In genomic region chr5:132865668-132866341, GRCh38 we compare ENCODE assay signal across 8 cellular contexts. TPM values are rescaled to one million over a fixed set of nuclear protein-coding genes. Genes with fewer than 3 reads are reported as not detected.
DNase-seq lines count a peak whose midpoint lies in the region; ATAC-seq and TF ChIP-seq lines count a peak whose summit lies in the region.

No MANE protein-coding gene starts in this region.

- peak overlapping the region; percentile 58; the same call in 1 of the 2 replicates for H2AFZ ChIP-seq in Karpas-422 (ENCODE audit: low read length)

- no peaks in the 10 kb centered on the region for H3K9me3 ChIP-seq in Karpas-422 (ENCODE audit: low read length)
- no peaks in the 10 kb centered on the region for H3K9me3 ChIP-seq in naive thymus-derived CD4-positive, alpha-beta T cell (ENCODE audit: control insufficient read depth in 2 of 3, low read length in 3 of 3)

- H3K4me3 ChIP-seq in AG04449 (ENCODE audit: low read depth, low read length), result peak overlapping the region; percentile 92
- H3K4me3 ChIP-seq in Karpas-422 (ENCODE audit: low read length), result peak overlapping the region; percentile 87
- peak overlapping the region; percentile 69 to 100 (median 93) for H3K4me3 ChIP-seq in dorsolateral prefrontal cortex
- H3K4me3 ChIP-seq in naive thymus-derived CD4-positive, alpha-beta T cell (ENCODE audit: low read length), result peak overlapping the region; percentile 98

- DNase-seq in AG04449 (ENCODE audit: low read depth, low spot score) (no peak), Karpas-422 (no peak), dorsolateral prefrontal cortex (no peak), NCI-H345 (lab: John Stamatoyannopoulos, UW) (no peak), cerebellar cortex (ENCODE audit: low spot score) (no peak)
- peak in 1 of 9 donors; percentile 4 for DNase-seq in naive thymus-derived CD4-positive, alpha-beta T cell
- no peak for DNase-seq in activated CD8-positive, alpha-beta memory T cell treated with anti-CD3 and anti-CD28 coated beads for 24 hours

- peak overlapping the region; percentile 97 to 100 (median 100) for H3K27ac Mint-ChIP-seq in naive thymus-derived CD4-positive, alpha-beta T cell

- CTCF ChIA-PET in AG04449 (lab: Yijun Ruan, JAX), result interaction anchor here (0.8 to 6.3 kb wide), 15 partner anchors 11 to 479 kb away, joined by 3 to 60 read pairs (median 4); partner anchors contain the start of genes KIF3A and SHROOM1
- CTCF ChIA-PET in naive thymus-derived CD4-positive, alpha-beta T cell (lab: Charles Lee), result interaction anchor here (0.6 kb wide), 1 partner anchor 34 kb away, joined by 3 read pairs; no protein-coding TSS in a partner anchor

- no peaks in the 10 kb centered on the region for H3K27me3 ChIP-seq in Karpas-422 (ENCODE audit: low read length)
- no peaks in the 10 kb centered on the region for H3K27me3 ChIP-seq in dorsolateral prefrontal cortex
- no peaks in the 10 kb centered on the region for H3K27me3 ChIP-seq in naive thymus-derived CD4-positive, alpha-beta T cell (ENCODE audit: control insufficient read depth in 2 of 2, insufficient read depth in 2 of 2, low read length in 2 of 2)

- peaks cover 0 to 11% (median 0%) of the 10 kb centered on the region in 5 donors for H3K27me3 Mint-ChIP-seq in naive thymus-derived CD4-positive, alpha-beta T cell

- peaks cover 0 to 2% (median 0%) of the 10 kb centered on the region in 11 donors for H3K9me3 Mint-ChIP-seq in naive thymus-derived CD4-positive, alpha-beta T cell

- H3K27ac ChIP-seq in Karpas-422 (ENCODE audit: low read length) (no peak overlapping the region), dorsolateral prefrontal cortex (peak overlapping the region; percentile 71 to 99 (median 97))
- peak overlapping the region; percentile 96 for H3K27ac ChIP-seq in naive thymus-derived CD4-positive, alpha-beta T cell (ENCODE audit: low read depth, low read length)

- H3K4me2 ChIP-seq in Karpas-422 (ENCODE audit: low read depth, low read length, poor library complexity, severe bottlenecking), result peak overlapping the region; percentile 86

- peaks cover 21% of the 10 kb centered on the region for H3K4me1 ChIP-seq in Karpas-422 (ENCODE audit: low read length)
- peaks cover 7 to 12% of the 10 kb centered on the region in 2 donors for H3K4me1 ChIP-seq in naive thymus-derived CD4-positive, alpha-beta T cell (ENCODE audit: control insufficient read depth in 2 of 2, insufficient read depth in 2 of 2, low read length in 2 of 2)

- intact Hi-C loops in dorsolateral prefrontal cortex (cut with DNase I), result loop anchor here (1.0 to 10.0 kb wide), 12 partner anchors 35 to 481 kb away; partner anchors contain the start of genes AFF4 (in 2 of the 2), SHROOM1 (in 2 of the 2), HSPA4 (in 1 of the 2) and KIF3A (in 1 of the 2)
- intact Hi-C loops in naive thymus-derived CD4-positive, alpha-beta T cell (cut with micrococcal nuclease), result loop anchor here (1.0 to 5.0 kb wide), 16 partner anchors 34 to 1893 kb away; partner anchors contain the start of genes AFF4 (in 2 of the 2), KIF3A (in 2 of the 2), RAD50 (in 2 of the 2) and SHROOM1 (in 2 of the 2)

- ATAC-seq in GM19455 (IDR thresholded peaks at IDR 0.05; ENCODE audit: unreplicated experiment), result peak; percentile 32
- ATAC-seq in naive thymus-derived CD4-positive, alpha-beta T cell, result peak; percentile 23

- H3K79me2 ChIP-seq in Karpas-422 (ENCODE audit: low read length), result peaks cover 25% of the 10 kb centered on the region

- no peaks in the 10 kb centered on the region for H3K9me2 ChIP-seq in Karpas-422 (replicated peaks; ENCODE audit: insufficient read depth, low read length)

- no peak for TF ChIP-seq CTCF in AG04449 (IDR thresholded peaks at IDR 0.05; ENCODE audit: insufficient read depth, low read length, missing control alignments)
- no peak for TF ChIP-seq CTCF in dorsolateral prefrontal cortex (IDR thresholded peaks at IDR 0.05 in 54 of 56, conservative IDR thresholded peaks at IDR 0.05 in 2 of 56; ENCODE audit: low read depth in 1 of 56, partially characterized antibody in 56 of 56)

- peak overlapping the region; percentile 98 to 100 (median 100) for H3K4me3 Mint-ChIP-seq in naive thymus-derived CD4-positive, alpha-beta T cell

- peaks cover 16% of the 10 kb centered on the region; the same call in 1 of the 2 replicates for H3K36me3 ChIP-seq in Karpas-422 (ENCODE audit: insufficient read depth, low read length)
- H3K36me3 ChIP-seq in naive thymus-derived CD4-positive, alpha-beta T cell (ENCODE audit: control insufficient read depth in 2 of 3, insufficient read depth in 3 of 3, low read length in 3 of 3), result peaks cover 0 to 14% (median 0%) of the 10 kb centered on the region in 3 experiments

- H3K4me1 Mint-ChIP-seq in naive thymus-derived CD4-positive, alpha-beta T cell, result peaks cover 11 to 36% (median 27%) of the 10 kb centered on the region in 7 donors

- no peaks in the 10 kb centered on the region for H4K20me1 ChIP-seq in Karpas-422 (ENCODE audit: insufficient read depth, low read depth, low read length)

- peaks cover 0 to 11% (median 3%) of the 10 kb centered on the region in 5 donors for H3K36me3 Mint-ChIP-seq in naive thymus-derived CD4-positive, alpha-beta T cell

- POLR2A ChIA-PET in AG04449 (lab: Yijun Ruan, JAX), result interaction anchor here (0.8 to 1.0 kb wide), 2 partner anchors 12 kb away, joined by 3 to 4 read pairs; no protein-coding TSS in a partner anchor
- POLR2A ChIA-PET in naive thymus-derived CD4-positive, alpha-beta T cell (lab: Charles Lee), result interaction anchor here (0.6 to 3.3 kb wide), 8 partner anchors 9 to 186 kb away, joined by 3 to 19 read pairs (median 4); partner anchors contain the start of genes AFF4 and HSPA4

- H3K9ac ChIP-seq in Karpas-422 (ENCODE audit: low read length), result peak overlapping the region; percentile 88

RNA-seq across cellular contexts. Expression of gene GDF9, which starts 0.5 kb away (rescaled TPM):
- total RNA-seq in Karpas-422 (2014; rRNA removed; shearing (Covaris generic); ENCODE audit: low replicate concordance), result 1.2 and 1.5 TPM in 2 replicates
- 1 to 10 TPM in 95 of 120 experiments, under 1 TPM in 25; 0.34 to 3.8 (median 1.4) TPM for total RNA-seq in dorsolateral prefrontal cortex
- 1 to 10 TPM in 4 of 5 experiments, under 1 TPM in 1; 0.48 to 2.0 (median 1.6) TPM for total RNA-seq in naive thymus-derived CD4-positive, alpha-beta T cell
- under 1 TPM; 0.43 to 0.53 TPM for polyA plus RNA-seq in naive thymus-derived CD4-positive, alpha-beta T cell

RNA-seq across cellular contexts. Expression of gene UQCRQ, which starts 0.6 kb away (rescaled TPM):
- 179 and 182 TPM in 2 replicates for total RNA-seq in Karpas-422 (2014; rRNA removed; shearing (Covaris generic); ENCODE audit: low replicate concordance)
- total RNA-seq in dorsolateral prefrontal cortex, result 100 to 1,000 TPM; 166 to 403 (median 290) TPM
- 100 to 1,000 TPM; 101 to 338 (median 110) TPM for total RNA-seq in naive thymus-derived CD4-positive, alpha-beta T cell
- polyA plus RNA-seq in naive thymus-derived CD4-positive, alpha-beta T cell, result 100 to 1,000 TPM; 556 to 584 TPM

RNA-seq across cellular contexts. Expression of gene LEAP2, which starts 7.7 kb away (rescaled TPM):
- 3.1 and 6.6 TPM in 2 replicates for total RNA-seq in Karpas-422 (2014; rRNA removed; shearing (Covaris generic); ENCODE audit: low replicate concordance)
- total RNA-seq in dorsolateral prefrontal cortex, result 1 to 10 TPM in 118 of 120 experiments, under 1 TPM in 2; 0.97 to 7.5 (median 2.9) TPM
- total RNA-seq in naive thymus-derived CD4-positive, alpha-beta T cell, result 1 to 10 TPM in 4 of 5 experiments, under 1 TPM in 1; 0.91 to 9.9 (median 4.5) TPM
- polyA plus RNA-seq in naive thymus-derived CD4-positive, alpha-beta T cell, result 1 to 10 TPM in 1 of 2 donors, under 1 TPM in 1; 0.70 to 2.0 TPM

RNA-seq across cellular contexts. Expression of gene SHROOM1, which starts 35.4 kb away (rescaled TPM):
- 1.6 and 1.8 TPM in 2 replicates for total RNA-seq in Karpas-422 (2014; rRNA removed; shearing (Covaris generic); ENCODE audit: low replicate concordance)
- 10 to 100 TPM; 14.1 to 91.8 (median 29.3) TPM for total RNA-seq in dorsolateral prefrontal cortex
- total RNA-seq in naive thymus-derived CD4-positive, alpha-beta T cell, result 1 to 10 TPM in 3 of 5 experiments, under 1 TPM in 1, not detected in 1; 0.11 to 8.9 (median 3.7) TPM
- polyA plus RNA-seq in naive thymus-derived CD4-positive, alpha-beta T cell, result not detected

RNA-seq across cellular contexts. Expression of gene SOWAHA, which starts 52.7 kb away (rescaled TPM):
- total RNA-seq in Karpas-422 (2014; rRNA removed; shearing (Covaris generic); ENCODE audit: low replicate concordance), result not detected in 2 replicates
- total RNA-seq in dorsolateral prefrontal cortex, result 100 to 1,000 TPM in 3 of 120 experiments, 10 to 100 TPM in 117; 15.4 to 106 (median 48.7) TPM
- total RNA-seq in naive thymus-derived CD4-positive, alpha-beta T cell, result under 1 TPM in 1 of 5 experiments, not detected in 4; 0.15 TPM
- polyA plus RNA-seq in naive thymus-derived CD4-positive, alpha-beta T cell, result not detected
